ENCODE assay signal across 2 cellular contexts in genomic region chr9:21959268-21959667, GRCh38. TPM values are rescaled to one million over a fixed set of nuclear protein-coding genes. Genes with fewer than 3 reads are reported as not detected.
"Had no signal": no experiment of that assay in that cellular context is flagged by ENCODE, and none has a peak within 500 bp of the region (broad histone marks: within the 10 kb centered on the region; RNA-seq: fewer than 3 reads in every experiment).

No MANE protein-coding gene starts in this region.

RNA-seq across cellular contexts. Expression of gene CDKN2B, which starts 49.8 kb away (rescaled TPM):
- total RNA-seq: activated CD4-positive, alpha-beta T cell treated with anti-CD3 and anti-CD28 coated beads for 36 hours; activated CD8-positive, alpha-beta T cell treated with anti-CD3 and anti-CD28 coated beads for 36 hours had no signal
